Comparison of ENCODE assay signal across 17 cellular contexts in the genomic region with DNA sequence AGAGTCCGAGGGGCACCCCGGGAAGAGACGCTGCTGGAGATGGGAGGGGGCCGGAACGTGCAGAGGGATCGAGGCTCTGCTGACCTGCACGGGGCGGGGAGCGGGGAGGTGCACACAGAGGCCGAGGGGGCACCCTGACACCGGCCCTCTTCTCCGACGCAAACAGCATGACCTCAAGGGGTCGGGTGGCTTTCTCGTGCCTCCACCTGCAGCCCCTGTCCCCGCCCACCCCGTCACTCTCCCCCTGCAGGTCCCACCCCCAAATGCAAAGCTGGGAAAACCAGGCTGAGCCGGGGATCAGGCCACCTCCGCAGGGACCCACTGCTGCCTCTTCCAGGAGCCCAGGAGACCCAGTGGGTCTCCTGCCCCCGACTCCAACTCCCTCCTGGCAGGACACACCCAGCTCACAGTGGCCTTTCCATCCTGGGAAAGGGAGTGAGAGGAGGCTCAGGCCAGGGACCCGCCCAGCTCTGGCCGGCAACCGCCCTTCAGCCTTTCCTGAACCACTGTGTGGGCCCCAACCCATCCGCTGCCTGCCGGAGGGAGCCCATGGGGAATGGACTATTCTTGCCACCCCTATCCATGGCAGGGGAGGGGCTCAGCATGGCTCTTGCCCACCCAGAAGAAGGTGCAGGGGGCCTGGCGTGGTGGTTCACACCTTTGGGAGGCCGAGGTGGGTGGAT. TPM values are rescaled to one million over a fixed set of nuclear protein-coding genes. Genes with fewer than 3 reads are reported as not detected.
A peak's percentile ranks its signal among the peaks of the same experiment; 100 is the strongest.
DNase-seq lines count a peak whose midpoint lies in the region; ATAC-seq, FAIRE-seq and TF ChIP-seq lines count a peak whose summit lies in the region.
"Had no signal": no experiment of that assay in that cellular context is flagged by ENCODE, and none has a peak within 500 bp of the region (broad histone marks: within the 10 kb centered on the region; RNA-seq: fewer than 3 reads in every experiment).

No MANE protein-coding gene starts in this region.

- H3K4me1 ChIP-seq in sigmoid colon, result peaks cover 0 to 52% (median 43%) of the 10 kb centered on the region in 4 donors
- H3K4me1 ChIP-seq in HAP-1, result no peaks in the 10 kb centered on the region
- H3K4me1 ChIP-seq: psoas muscle had no signal

- no peaks in the 10 kb centered on the region for H3K36me3 Mint-ChIP-seq in activated naive CD4-positive, alpha-beta T cell treated with anti-CD3 and anti-CD28 coated beads, Interleukin-2, amount 50 U/mL, for 72 hours
- peaks cover 2% of the 10 kb centered on the region for H3K36me3 Mint-ChIP-seq in IgD-negative memory B cell

- no peak for FAIRE-seq in GM12891 (lab: Jason Lieb, UNC)
- FAIRE-seq: HepG2 had no signal

- H3K27me3 ChIP-seq in sigmoid colon (no peaks in the 10 kb centered on the region), HAP-1 (ENCODE audit: low read depth) (no peaks in the 10 kb centered on the region)
- H3K27me3 ChIP-seq: foreskin keratinocyte had no signal

- TF ChIP-seq POLR2A in sigmoid colon (IDR thresholded peaks at IDR 0.05) (no peak), GM12891 (IDR thresholded peaks at IDR 0.05; ENCODE audit: low read depth, low read length) (no peak)

- no peak for TF ChIP-seq CTCF in sigmoid colon (IDR thresholded peaks at IDR 0.05)

- peaks cover 7 to 27% (median 19%) of the 10 kb centered on the region in 4 donors for H3K36me3 ChIP-seq in sigmoid colon
- H3K36me3 ChIP-seq in HAP-1 (replicated peaks), result peaks cover 12% of the 10 kb centered on the region; the same call in 1 of the 2 replicates

- H3K27ac ChIP-seq in sigmoid colon, result peak overlapping the region; percentile 77 to 87 (median 82)
- H3K27ac ChIP-seq: foreskin keratinocyte, psoas muscle had no signal

- DNase-seq in activated naive CD4-positive, alpha-beta T cell treated with anti-CD3 and anti-CD28 coated beads, Interleukin-2, amount 50 U/mL, for 72 hours (ENCODE audit: low spot score in 2 of 2), result no peak
- DNase-seq in activated naive CD4-positive, alpha-beta T cell treated with anti-CD3 and anti-CD28 coated beads, Interleukin-2, amount 50 U/mL, for 16 hours, result no peak
- DNase-seq in left ventricle myocardium superior (no peak), sigmoid colon (no peak), AG08395 (ENCODE audit: low spot score) (no peak), GM12891 (ENCODE audit: insufficient read length, low spot score) (no peak), HAP-1 (ENCODE audit: low spot score in 2 of 2) (no peak)
- DNase-seq: COR-L47, foreskin keratinocyte, NCI-H1694 treated with DMSO at 0.1 percent for 48 hours, psoas muscle, SHP77 had no signal

- H3K4me3 Mint-ChIP-seq in IgD-negative memory B cell, result peak overlapping the region; percentile 70 to 88 (median 79)

- 77 to 81% methylated on average over 27 of the region's 27 CpGs for WGBS in sigmoid colon, 2 donors

- intact Hi-C loops in left ventricle myocardium superior (cut with micrococcal nuclease) (no loop called here), sigmoid colon (cut with DNase I) (loop anchor here (10.0 kb wide), 1 partner anchor 470 kb away; a partner anchor contains a TSS)

- TF ChIP-seq EP300 in sigmoid colon (IDR thresholded peaks at IDR 0.05), result no peak

- peaks cover 17 to 20% (median 17%) of the 10 kb centered on the region in 3 donors for H3K4me1 Mint-ChIP-seq in IgD-negative memory B cell

- in situ Hi-C loops in HAP-1 (cut with MboI; ENCODE audit: low sequenced_read_pairs), result no loop called here

- H3K4me3 ChIP-seq in sigmoid colon (no peak overlapping the region), HAP-1 (no peak overlapping the region)
- H3K4me3 ChIP-seq: coronary artery, psoas muscle had no signal

- H3K27me3 Mint-ChIP-seq in IgD-negative memory B cell, result no peaks in the 10 kb centered on the region

- no peaks in the 10 kb centered on the region for H3K9me3 Mint-ChIP-seq in activated naive CD4-positive, alpha-beta T cell treated with anti-CD3 and anti-CD28 coated beads, Interleukin-2, amount 50 U/mL, for 72 hours
- H3K9me3 Mint-ChIP-seq in IgD-negative memory B cell, result no peaks in the 10 kb centered on the region

- H3K9me3 ChIP-seq in sigmoid colon (no peaks in the 10 kb centered on the region), HAP-1 (no peaks in the 10 kb centered on the region)
- H3K9me3 ChIP-seq: psoas muscle had no signal

- H3K27ac Mint-ChIP-seq in activated naive CD4-positive, alpha-beta T cell treated with anti-CD3 and anti-CD28 coated beads, Interleukin-2, amount 50 U/mL, for 72 hours, result no peak overlapping the region
- H3K27ac Mint-ChIP-seq in IgD-negative memory B cell, result peak overlapping the region; percentile 85 to 93 (median 89)

- ATAC-seq in activated naive CD4-positive, alpha-beta T cell treated with anti-CD3 and anti-CD28 coated beads, Interleukin-2, amount 50 U/mL, for 72 hours, result peak; percentile 2 to 6
- ATAC-seq in left ventricle myocardium superior, result peak; percentile 49
- ATAC-seq: foreskin keratinocyte, psoas muscle had no signal

TF ChIP-seq in GM12891, 5 proteins besides CTCF, POLR2A, EP300 and RAD21:
- TF ChIP-seq PAX5 (IDR thresholded peaks at IDR 0.05; ENCODE audit: insufficient read depth, low read length, severe bottlenecking), result no peak
- no peak for TF ChIP-seq POU2F2 (IDR thresholded peaks at IDR 0.05; ENCODE audit: low read depth, low read length)
- no peak for TF ChIP-seq SPI1 (IDR thresholded peaks at IDR 0.05; ENCODE audit: low read depth, low read length)
- TF ChIP-seq TAF1 (IDR thresholded peaks at IDR 0.05; ENCODE audit: low read depth, low read length), result no peak
- TF ChIP-seq POLR2AphosphoS5 (IDR thresholded peaks at IDR 0.05; ENCODE audit: low read depth, low read length), result no peak

RNA-seq across cellular contexts. Expression of a gene that starts 38.7 kb away (rescaled TPM):
- 10 to 100 TPM; 32.2 to 35.5 TPM for total RNA-seq in activated naive CD4-positive, alpha-beta T cell treated with anti-CD3 and anti-CD28 coated beads, Interleukin-2, amount 50 U/mL, for 72 hours
- polyA plus RNA-seq in IgD-negative memory B cell, result 12.1 TPM
- total RNA-seq in left ventricle myocardium superior, result 22.7 TPM
- total RNA-seq in sigmoid colon, result 10 to 100 TPM in 3 of 4 donors, 1 to 10 TPM in 1; 6.1 to 11.7 (median 10.7) TPM
- polyA plus RNA-seq in sigmoid colon, result 10 to 100 TPM in 1 of 3 donors, 1 to 10 TPM in 2; 8.4 to 16.3 (median 9.2) TPM
- 13.8 TPM for polyA plus RNA-seq in GM12891 (2012; ENCODE audit: low read depth, missing spikeins)

RNA-seq across cellular contexts. Expression of a gene that starts 38.8 kb away (rescaled TPM):
- total RNA-seq in activated naive CD4-positive, alpha-beta T cell treated with anti-CD3 and anti-CD28 coated beads, Interleukin-2, amount 50 U/mL, for 72 hours, result 10 to 100 TPM; 47.5 to 82.5 TPM
- polyA plus RNA-seq in IgD-negative memory B cell, result 33.9 TPM
- total RNA-seq in left ventricle myocardium superior, result 16.2 TPM
- 10 to 100 TPM; 16.0 to 21.4 (median 17.9) TPM for total RNA-seq in sigmoid colon
- polyA plus RNA-seq in sigmoid colon, result 10 to 100 TPM in 1 of 3 donors, 1 to 10 TPM in 2; 5.4 to 34.8 (median 6.2) TPM
- 10.1 TPM for polyA plus RNA-seq in GM12891 (2012; ENCODE audit: low read depth, missing spikeins)

RNA-seq across cellular contexts. Expression of a gene that starts 40.0 kb away (rescaled TPM):
- total RNA-seq in activated naive CD4-positive, alpha-beta T cell treated with anti-CD3 and anti-CD28 coated beads, Interleukin-2, amount 50 U/mL, for 72 hours, result 100 to 1,000 TPM in 1 of 2 donors, 10 to 100 TPM in 1; 55.7 to 128 TPM
- polyA plus RNA-seq in IgD-negative memory B cell, result 33.4 TPM
- 19.1 TPM for total RNA-seq in left ventricle myocardium superior
- total RNA-seq in sigmoid colon, result 100 to 1,000 TPM in 3 of 4 donors, 10 to 100 TPM in 1; 97.4 to 242 (median 158) TPM
- 100 to 1,000 TPM in 1 of 3 donors, 10 to 100 TPM in 2; 18.0 to 169 (median 29.4) TPM for polyA plus RNA-seq in sigmoid colon
- polyA plus RNA-seq in GM12891 (2012; ENCODE audit: low read depth, missing spikeins), result 67.7 TPM

RNA-seq across cellular contexts. Expression of a gene that starts 58.6 kb away (rescaled TPM):
- total RNA-seq in activated naive CD4-positive, alpha-beta T cell treated with anti-CD3 and anti-CD28 coated beads, Interleukin-2, amount 50 U/mL, for 72 hours, result 100 to 1,000 TPM; 145 to 240 TPM
- polyA plus RNA-seq in IgD-negative memory B cell (0.20 TPM), sigmoid colon (10 to 100 TPM in 1 of 3 donors, 1 to 10 TPM in 2; 3.6 to 17.4 (median 6.9) TPM)
- total RNA-seq in left ventricle myocardium superior (0.97 TPM), sigmoid colon (1 to 10 TPM in 1 of 4 donors, under 1 TPM in 2, not detected in 1; 0.71 to 3.0 (median 0.81) TPM)
- 29.8 TPM for polyA plus RNA-seq in GM12891 (2012; ENCODE audit: low read depth, missing spikeins)

RNA-seq across cellular contexts. Expression of a gene that starts 58.7 kb away (rescaled TPM):
- 1 to 10 TPM; 5.4 to 6.4 TPM for total RNA-seq in activated naive CD4-positive, alpha-beta T cell treated with anti-CD3 and anti-CD28 coated beads, Interleukin-2, amount 50 U/mL, for 72 hours
- 12.3 TPM for polyA plus RNA-seq in IgD-negative memory B cell
- 3.8 TPM for total RNA-seq in left ventricle myocardium superior
- under 1 TPM in 2 of 4 donors, not detected in 2; 0.71 to 0.82 TPM for total RNA-seq in sigmoid colon
- polyA plus RNA-seq in sigmoid colon, result 1 to 10 TPM in 1 of 3 donors, under 1 TPM in 2; 0.46 to 3.0 (median 0.60) TPM
- polyA plus RNA-seq in GM12891 (2012; ENCODE audit: low read depth, missing spikeins), result 2.0 TPM
- total RNA-seq: foreskin keratinocyte, MCF 10A, NCI-H460 had no signal

Comparison
In these comparisons a context has a peak if more than half of its experiments do, and no peak if none do; other contexts are left out.
1. H3K27ac Mint-ChIP-seq: peak in IgD-negative memory B cell (3 of 3); none in activated naive CD4-positive, alpha-beta T cell treated with anti-CD3 and anti-CD28 coated beads, Interleukin-2, amount 50 U/mL, for 72 hours (0 of 2).